23 cellular contexts compared by ENCODE assay signal in the genomic region with DNA sequence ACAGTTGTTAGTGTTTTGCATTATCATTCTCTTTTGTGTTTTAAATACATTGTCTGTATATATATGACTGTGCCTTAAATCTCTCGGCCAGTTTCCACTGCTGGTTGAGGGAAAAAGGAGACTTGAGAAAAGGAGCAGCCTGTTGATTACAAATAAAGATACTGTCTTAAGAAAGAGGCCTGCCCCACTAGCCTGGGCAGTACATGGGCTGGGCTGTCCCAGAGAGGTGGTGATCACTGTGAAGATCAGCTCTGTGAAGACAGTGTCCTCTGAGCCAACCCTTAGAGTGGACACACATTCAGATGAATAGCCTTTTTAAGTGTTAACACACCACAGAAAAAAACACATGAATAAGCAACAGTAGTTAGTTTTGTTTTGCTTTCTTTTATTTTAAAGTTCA. TPM values are rescaled to one million over a fixed set of nuclear protein-coding genes. Genes with fewer than 3 reads are reported as not detected.
"Had no signal": no experiment of that assay in that cellular context is flagged by ENCODE, and none has a peak within 500 bp of the region (broad histone marks: within the 10 kb centered on the region; RNA-seq: fewer than 3 reads in every experiment).

No MANE protein-coding gene starts in this region.

- ATAC-seq: left lobe of liver, mucosa of descending colon, natural killer cell had no signal

- H3K27ac ChIP-seq: coronary artery, hepatocyte, ovary, right atrium auricular region, stomach, uterus had no signal

- H3K36me3 ChIP-seq: ovary had no signal

- H3K79me2 ChIP-seq: hepatocyte had no signal

- H3K27ac Mint-ChIP-seq: endodermal cell, natural killer cell, type B pancreatic cell had no signal

- H3K4me3 ChIP-seq: coronary artery, hepatocyte, mucosa of descending colon, ovary, right atrium auricular region, stomach, uterus had no signal

- H3K9me3 ChIP-seq: mucosa of descending colon, ovary, right atrium auricular region, stomach, uterus had no signal

- H3K4me1 ChIP-seq: right atrium auricular region, stomach, uterus had no signal

- H3K27me3 ChIP-seq: ovary, right atrium auricular region had no signal

- H2AFZ ChIP-seq: hepatocyte had no signal

- FAIRE-seq: endothelial cell of umbilical vein had no signal

- H3K4me3 Mint-ChIP-seq: endodermal cell, natural killer cell, neural crest cell, type B pancreatic cell had no signal

- DNase-seq: effector CD4-positive, alpha-beta T cell; endodermal cell; foreskin melanocyte; head of caudate nucleus; kidney glomerular epithelial cell; mammary epithelial cell; mucosa of descending colon; natural killer cell; nucleus accumbens; ovary; small intestine; stimulated activated CD4-positive, alpha-beta T cell treated with anti-CD3 and anti-CD28 coated beads, Interleukin-12 subunit alpha, Interleukin-12 subunit beta, amount 100 ng/mL, for 4 hours; stimulated activated naive CD4-positive, alpha-beta T cell; stomach; uterus had no signal

- H3K4me2 ChIP-seq: hepatocyte had no signal

- H3K4me1 Mint-ChIP-seq: natural killer cell had no signal

- H3K9me3 Mint-ChIP-seq: endodermal cell, natural killer cell, neural crest cell, type B pancreatic cell had no signal

RNA-seq across cellular contexts. Expression of a gene that starts 10.0 kb away (rescaled TPM):
- total RNA-seq: endothelial cell of umbilical vein, left lobe of liver, natural killer cell, posterior vena cava, right atrium auricular region, stomach, uterus had no signal
- polyA plus RNA-seq: endothelial cell of umbilical vein, small intestine had no signal
